Comparison of ENCODE assay signal across 8 cellular contexts in the genomic region with DNA sequence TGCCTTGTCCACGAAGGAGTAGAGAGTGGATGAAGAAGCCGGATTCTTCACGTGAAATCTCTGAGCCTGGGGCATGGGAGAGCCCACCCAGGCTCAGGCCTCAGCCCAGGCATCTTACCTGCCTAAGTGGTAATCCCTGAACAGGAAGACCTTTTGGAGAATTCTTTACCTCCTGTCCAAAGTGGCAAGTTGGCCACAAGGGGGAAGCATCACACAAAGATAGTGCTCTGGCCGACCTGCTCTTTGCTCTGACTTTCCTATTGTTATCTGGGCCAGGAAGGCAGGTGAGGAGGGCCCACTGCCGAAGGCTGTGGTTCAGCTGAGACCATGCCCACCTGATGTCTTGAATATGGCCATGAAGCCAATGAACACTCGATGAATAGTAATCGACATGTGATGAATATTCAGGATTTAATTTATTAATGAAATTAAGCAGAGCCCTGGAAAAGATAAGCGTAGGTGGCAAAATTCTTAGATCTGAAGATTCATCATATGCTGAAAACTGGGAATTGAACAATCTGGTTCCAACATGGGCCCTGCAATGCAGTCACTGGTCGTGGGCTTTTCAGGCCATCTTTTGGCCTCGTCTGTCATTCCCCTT.
DNase-seq lines count a peak whose midpoint lies in the region; ATAC-seq and TF ChIP-seq lines count a peak whose summit lies in the region.

No MANE protein-coding gene starts in this region.

- TF ChIP-seq CTCF in VCaP (conservative IDR thresholded peaks at IDR 0.05) (peak; percentile 88), liver (IDR thresholded peaks at IDR 0.05; ENCODE audit: low read depth, low read length, missing input control) (peak; percentile 73)

- DNase-seq in CD1c-positive myeloid dendritic cell (ENCODE audit: extremely low spot score): peak; percentile 67
- peak; percentile 45 for DNase-seq in NCI-H2107 treated with DMSO at 0.1 percent for 48 hours (lab: John Stamatoyannopoulos, UW; ENCODE audit: unreplicated experiment)
- peak; percentile 80 for DNase-seq in dermis blood vessel endothelial cell
- DNase-seq in stimulated activated CD8-positive, alpha-beta memory T cell treated with anti-CD3 and anti-CD28 coated beads, Interleukin-12 subunit alpha, Interleukin-12 subunit beta, amount 100 ng/mL, for 24 hours (ENCODE audit: extremely low read depth): peak; percentile 3

- H3K4me1 ChIP-seq in liver (ENCODE audit: control insufficient read depth in 4 of 4, insufficient read depth in 4 of 4, low read length in 3 of 4): no peaks in the 10 kb centered on the region

- H3K36me3 ChIP-seq in liver (ENCODE audit: control insufficient read depth in 4 of 4, insufficient read depth in 3 of 4, low read depth in 1 of 4, low read length in 3 of 4): no peaks in the 10 kb centered on the region

- no peaks in the 10 kb centered on the region for H3K9me3 ChIP-seq in liver (ENCODE audit: control insufficient read depth in 4 of 4, low read length in 3 of 4)

- peak; percentile 84 for ATAC-seq in GM19035 (IDR thresholded peaks at IDR 0.05; ENCODE audit: unreplicated experiment)
- ATAC-seq in HG03139 (IDR thresholded peaks at IDR 0.05; ENCODE audit: unreplicated experiment): peak; percentile 78

- no peak overlapping the region for H3K9ac ChIP-seq in liver (ENCODE audit: low read depth in 1 of 2, low read length in 2 of 2)

- H3K27me3 ChIP-seq in liver (ENCODE audit: control insufficient read depth in 4 of 4, insufficient read depth in 4 of 4, low read length in 3 of 4): no peaks in the 10 kb centered on the region

- TF ChIP-seq RAD21 in liver (IDR thresholded peaks at IDR 0.05): peak; percentile 88 to 91

- H3K27ac ChIP-seq in VCaP (no peak overlapping the region), liver (ENCODE audit: low read depth in 1 of 2, low read length in 2 of 2) (no peak overlapping the region)

- 36% methylated on average over 10 of the region's 10 CpGs for WGBS in liver

- H3K4me3 ChIP-seq in liver (ENCODE audit: low read depth in 1 of 3, low read length in 3 of 3): no peak overlapping the region

TF ChIP-seq in liver, 16 proteins besides CTCF, POLR2A, EP300 and RAD21:
- TF ChIP-seq GABPA (IDR thresholded peaks at IDR 0.05 in 1 of 2, conservative IDR thresholded peaks at IDR 0.05 in 1 of 2) (no peak), HNF4A (conservative IDR thresholded peaks at IDR 0.05) (peak in 1 of 2 donors; percentile 14), YY1 (IDR thresholded peaks at IDR 0.05) (no peak)

Comparison
In these comparisons a context has a peak if more than half of its experiments do, and no peak if none do; other contexts are left out.
1. DNase-seq: peak in every context shown above with its lines; median percentile 80 in dermis blood vessel endothelial cell; 67 in CD1c-positive myeloid dendritic cell; 45 in NCI-H2107 treated with DMSO at 0.1 percent for 48 hours; 3 in stimulated activated CD8-positive, alpha-beta memory T cell treated with anti-CD3 and anti-CD28 coated beads, Interleukin-12 subunit alpha, Interleukin-12 subunit beta, amount 100 ng/mL, for 24 hours.